Comparison of ENCODE assay signal across 10 cellular contexts in the genomic region with DNA sequence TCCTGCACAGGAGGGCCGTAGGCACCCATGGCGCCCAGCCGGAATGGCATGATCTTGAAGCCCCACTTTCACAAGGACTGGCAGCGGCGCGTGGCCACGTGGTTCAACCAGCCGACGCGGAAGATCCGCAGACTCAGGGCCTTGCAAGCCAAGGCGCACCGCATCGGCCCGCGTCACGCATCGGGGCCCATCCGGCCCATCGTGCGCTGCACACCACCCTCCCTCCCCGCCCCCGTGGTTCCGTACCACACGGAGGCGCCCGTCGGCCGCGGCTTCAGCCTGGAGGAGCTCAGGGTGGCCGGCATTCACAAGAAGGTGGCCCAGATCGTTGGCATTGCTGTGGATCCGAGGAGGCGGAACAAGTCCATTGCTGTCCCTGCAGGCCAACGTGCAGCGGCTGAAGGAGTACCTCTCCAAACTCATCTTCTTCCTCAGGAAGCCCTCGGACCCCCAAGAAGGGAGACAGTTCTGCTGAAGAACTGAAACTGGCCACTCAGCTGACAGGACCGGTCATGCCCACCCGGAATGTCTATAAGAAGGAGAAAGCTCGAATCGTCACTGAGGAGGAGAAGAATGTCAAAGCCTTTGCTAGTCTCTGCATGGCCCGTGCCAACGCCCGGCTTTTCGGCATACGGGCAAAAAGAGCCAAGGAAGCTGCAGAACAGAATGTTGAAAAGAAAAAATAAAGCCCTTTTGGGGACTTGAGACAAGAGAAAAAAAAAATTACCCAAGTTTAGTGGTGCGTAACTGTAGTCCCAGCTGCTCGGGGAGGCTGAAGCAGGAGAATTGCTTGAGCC. TPM values are rescaled to one million over a fixed set of nuclear protein-coding genes. Genes with fewer than 3 reads are reported as not detected.
DNase-seq lines count a peak whose midpoint lies in the region; ATAC-seq, FAIRE-seq and TF ChIP-seq lines count a peak whose summit lies in the region.
"Had no signal": no experiment of that assay in that cellular context is flagged by ENCODE, and none has a peak within 500 bp of the region (broad histone marks: within the 10 kb centered on the region; RNA-seq: fewer than 3 reads in every experiment).

No MANE protein-coding gene starts in this region.

- H3K9me3 ChIP-seq in GM12878 (replicated peaks; ENCODE audit: control insufficient read depth, insufficient read depth, low read length), result no peaks in the 10 kb centered on the region; the same call in 2 of the 3 replicates
- H3K9me3 ChIP-seq in left lung, result no peaks in the 10 kb centered on the region
- no peaks in the 10 kb centered on the region for H3K9me3 ChIP-seq in upper lobe of left lung

- peak overlapping the region; percentile 78 for H2AFZ ChIP-seq in GM12878 (ENCODE audit: control insufficient read depth, low read depth, low read length)

- 17% methylated on average over 28 of the region's 48 CpGs for WGBS in GM12878 (ENCODE audit: insufficient coverage, insufficient replicate concordance, low lambda C conversion rate, missing lambda C conversion rate)
- 36 to 44% methylated on average over 32 to 38 of the region's 48 CpGs for WGBS in upper lobe of left lung, 2 donors

- peaks cover 35% of the 10 kb centered on the region for H3K27me3 Mint-ChIP-seq in activated CD4-positive, alpha-beta memory T cell treated with anti-CD3 and anti-CD28 coated beads for 36 hours
- H3K27me3 Mint-ChIP-seq in activated CD4-positive, alpha-beta memory T cell treated with anti-CD3 and anti-CD28 coated beads, Interleukin-2, amount 10 ng/mL, durations not matched to agents 7 days and 5 days, result peaks cover 47% of the 10 kb centered on the region

- ATAC-seq in GM12878 (peak; percentile 99), left lung (peak; percentile 37), upper lobe of left lung (ENCODE audit: low FRiP score in 2 of 2) (peak; percentile 40 to 67), HG03135 (IDR thresholded peaks at IDR 0.05; ENCODE audit: unreplicated experiment) (no peak)

- H3K36me3 ChIP-seq in GM12878 (ENCODE audit: control insufficient read depth in 2 of 2, insufficient read depth in 2 of 2, low read length in 1 of 2) (no peaks in the 10 kb centered on the region), left lung (no peaks in the 10 kb centered on the region), upper lobe of left lung (no peaks in the 10 kb centered on the region)

- no peak overlapping the region for H3K4me3 Mint-ChIP-seq in activated CD4-positive, alpha-beta memory T cell treated with anti-CD3 and anti-CD28 coated beads for 36 hours
- no peak overlapping the region for H3K4me3 Mint-ChIP-seq in activated CD4-positive, alpha-beta memory T cell treated with anti-CD3 and anti-CD28 coated beads, Interleukin-2, amount 10 ng/mL, durations not matched to agents 7 days and 5 days
- H3K4me3 Mint-ChIP-seq: T-helper 1 cell treated with Interleukin-12 subunit alpha and Interleukin-12 subunit beta and Interleukin-4 antibody, amounts not matched to agents 30 μg/mL and 1 μg/mL, for 36 hours had no signal

- no peaks in the 10 kb centered on the region for H3K36me3 Mint-ChIP-seq in activated CD4-positive, alpha-beta memory T cell treated with anti-CD3 and anti-CD28 coated beads for 36 hours
- no peaks in the 10 kb centered on the region for H3K36me3 Mint-ChIP-seq in activated CD4-positive, alpha-beta memory T cell treated with anti-CD3 and anti-CD28 coated beads, Interleukin-2, amount 10 ng/mL, durations not matched to agents 7 days and 5 days (ENCODE audit: low read depth)

- H3K9ac ChIP-seq in GM12878 (ENCODE audit: control insufficient read depth, insufficient read depth, low read length), result no peak overlapping the region

- no peaks in the 10 kb centered on the region for H3K4me1 Mint-ChIP-seq in activated CD4-positive, alpha-beta memory T cell treated with anti-CD3 and anti-CD28 coated beads for 36 hours (ENCODE audit: low read depth)
- no peaks in the 10 kb centered on the region for H3K4me1 Mint-ChIP-seq in activated CD4-positive, alpha-beta memory T cell treated with anti-CD3 and anti-CD28 coated beads, Interleukin-2, amount 10 ng/mL, durations not matched to agents 7 days and 5 days

- no peaks in the 10 kb centered on the region; a peak in 1 of 4 replicates for H3K27me3 ChIP-seq in GM12878 (replicated peaks in 1 of 2; ENCODE audit: control insufficient read depth in 2 of 2, insufficient read depth in 2 of 2, low read length in 1 of 2)
- peaks cover 26 to 77% of the 10 kb centered on the region in 2 donors for H3K27me3 ChIP-seq in left lung
- H3K27me3 ChIP-seq in upper lobe of left lung, result peaks cover 0 to 8% (median 2%) of the 10 kb centered on the region in 4 donors

- peaks cover 9% of the 10 kb centered on the region; the same call in 1 of the 2 replicates for H3K4me1 ChIP-seq in GM12878 (ENCODE audit: control insufficient read depth, insufficient read depth, low read length)
- H3K4me1 ChIP-seq in left lung, result no peaks in the 10 kb centered on the region
- peaks cover 0 to 7% (median 3%) of the 10 kb centered on the region in 4 donors for H3K4me1 ChIP-seq in upper lobe of left lung

- H3K4me2 ChIP-seq in GM12878 (ENCODE audit: control insufficient read depth, insufficient read depth), result peak overlapping the region; percentile 52

- SMC1A ChIA-PET in GM12878 (lab: Charles Lee; ENCODE audit: uncharacterized antibody, unreplicated experiment), result interaction anchor here (0.7 to 2.9 kb wide), 10 partner anchors 8 to 300 kb away, joined by 3 to 11 read pairs (median 4); a partner anchor contains a TSS

- intact Hi-C loops in activated CD4-positive, alpha-beta memory T cell treated with anti-CD3 and anti-CD28 coated beads for 36 hours (cut with micrococcal nuclease), result no loop called here
- intact Hi-C loops in GM12878 (cut with micrococcal nuclease; ENCODE audit: unreplicated experiment) (no loop called here), left lung (cut with DNase I) (no loop called here)

- H3K4me3 ChIP-seq in GM12878 (peak overlapping the region; percentile 45; the same call in 1 of the 2 replicates), left lung (no peak overlapping the region), upper lobe of left lung (peak overlapping the region in 1 of 4 donors; percentile 17)

- H3K79me2 ChIP-seq in GM12878 (ENCODE audit: control insufficient read depth, insufficient read depth, low read length), result no peaks in the 10 kb centered on the region

- DNase-seq in activated CD4-positive, alpha-beta memory T cell treated with anti-CD3 and anti-CD28 coated beads for 36 hours, result peak; percentile 23
- no peak for DNase-seq in activated CD4-positive, alpha-beta memory T cell treated with anti-CD3 and anti-CD28 coated beads, Interleukin-2, amount 10 ng/mL, durations not matched to agents 7 days and 5 days
- DNase-seq in GM12878 (ENCODE audit: low read depth, low spot score) (no peak), left lung (peak in 1 of 2 donors; percentile 79), upper lobe of left lung (peak in 1 of 2 donors; percentile 89), DMS53 (lab: John Stamatoyannopoulos, UW) (no peak)
- DNase-seq in stimulated activated CD8-positive, alpha-beta memory T cell treated with anti-CD3 and anti-CD28 coated beads, Interleukin-4, amount 100 ng/mL, for 48 hours, result no peak

- no TSS peak for BruUV-seq in GM12878 (replicated peaks; lab: Mats Ljungman, UMichigan)

- RAD21 ChIA-PET in GM12878 (lab: Charles Lee; ENCODE audit: unreplicated experiment), result interaction anchor here (0.6 to 1.4 kb wide), 5 partner anchors 8 to 249 kb away, joined by 3 to 7 read pairs (median 5); no protein-coding TSS in a partner anchor

- H3K27ac ChIP-seq in GM12878 (ENCODE audit: control insufficient read depth, insufficient read depth) (no peak overlapping the region), left lung (no peak overlapping the region), upper lobe of left lung (no peak overlapping the region)

- in situ Hi-C loops in GM12878 (cut with MboI), result no loop called here

- no peak for FAIRE-seq in GM12878 (lab: Jason Lieb, UNC)

- H3K27ac Mint-ChIP-seq in activated CD4-positive, alpha-beta memory T cell treated with anti-CD3 and anti-CD28 coated beads for 36 hours, result no peak overlapping the region
- H3K27ac Mint-ChIP-seq in activated CD4-positive, alpha-beta memory T cell treated with anti-CD3 and anti-CD28 coated beads, Interleukin-2, amount 10 ng/mL, durations not matched to agents 7 days and 5 days, result no peak overlapping the region
- H3K27ac Mint-ChIP-seq: T-helper 1 cell treated with Interleukin-12 subunit alpha and Interleukin-12 subunit beta and Interleukin-4 antibody, amounts not matched to agents 30 μg/mL and 1 μg/mL, for 36 hours had no signal

- peak; percentile 35 to 68 (median 64); a peak in 4 of 6 replicates for TF ChIP-seq CTCF in GM12878 (IDR thresholded peaks at IDR 0.05 in 2 of 3, conservative IDR thresholded peaks at IDR 0.05 in 1 of 3; ENCODE audit: control insufficient read depth in 2 of 3, extremely low read depth in 1 of 3, insufficient read depth in 1 of 3, low read depth in 3 of 3, low read length in 3 of 3)
- TF ChIP-seq CTCF in left lung (IDR thresholded peaks at IDR 0.05), result no peak
- peak in 3 of 6 experiments; percentile 26 to 36 (median 29) for TF ChIP-seq CTCF in upper lobe of left lung (IDR thresholded peaks at IDR 0.05)

- TF ChIP-seq RAD21 in GM12878 (IDR thresholded peaks at IDR 0.05; ENCODE audit: insufficient read depth, low read depth, low read length), result peak; percentile 65

- TF ChIP-seq EP300 in GM12878 (IDR thresholded peaks at IDR 0.05; ENCODE audit: borderline replicate concordance in 1 of 2, control insufficient read depth in 1 of 2, low read depth in 2 of 2, low read length in 2 of 2) (no peak), upper lobe of left lung (IDR thresholded peaks at IDR 0.05) (no peak)

- CTCF ChIA-PET in activated CD4-positive, alpha-beta memory T cell treated with anti-CD3 and anti-CD28 coated beads for 36 hours (lab: Charles Lee), result interaction anchor here (0.7 to 1.0 kb wide), 4 partner anchors 8 to 225 kb away, joined by 3 read pairs; no protein-coding TSS in a partner anchor
- CTCF ChIA-PET in activated CD4-positive, alpha-beta memory T cell treated with anti-CD3 and anti-CD28 coated beads, Interleukin-2, amount 10 ng/mL, durations not matched to agents 7 days and 5 days (lab: Charles Lee), result interaction anchor here (0.6 to 1.4 kb wide), 2 partner anchors 77 kb away, joined by 3 read pairs; no protein-coding TSS in a partner anchor
- CTCF ChIA-PET in GM12878 (lab: Yijun Ruan, JAX), result interaction anchor here (0.7 to 2.7 kb wide), 13 partner anchors 8 to 77 kb away, joined by 3 to 18 read pairs (median 5); no protein-coding TSS in a partner anchor

- POLR2A ChIA-PET in activated CD4-positive, alpha-beta memory T cell treated with anti-CD3 and anti-CD28 coated beads for 36 hours (lab: Charles Lee), result no interaction called here
- POLR2A ChIA-PET in activated CD4-positive, alpha-beta memory T cell treated with anti-CD3 and anti-CD28 coated beads, Interleukin-2, amount 10 ng/mL, durations not matched to agents 7 days and 5 days (lab: Charles Lee), result no interaction called here
- POLR2A ChIA-PET in GM12878 (lab: Charles Lee), result interaction anchor here (1.5 kb wide), 1 partner anchor 21 kb away, joined by 3 read pairs; no protein-coding TSS in a partner anchor

- H4K20me1 ChIP-seq in GM12878 (ENCODE audit: control insufficient read depth, insufficient read depth), result no peaks in the 10 kb centered on the region

- H3K9me3 Mint-ChIP-seq in activated CD4-positive, alpha-beta memory T cell treated with anti-CD3 and anti-CD28 coated beads for 36 hours, result peaks cover 3% of the 10 kb centered on the region
- H3K9me3 Mint-ChIP-seq in activated CD4-positive, alpha-beta memory T cell treated with anti-CD3 and anti-CD28 coated beads, Interleukin-2, amount 10 ng/mL, durations not matched to agents 7 days and 5 days, result no peaks in the 10 kb centered on the region
- H3K9me3 Mint-ChIP-seq: T-helper 1 cell treated with Interleukin-12 subunit alpha and Interleukin-12 subunit beta and Interleukin-4 antibody, amounts not matched to agents 30 μg/mL and 1 μg/mL, for 36 hours had no signal

- TF ChIP-seq POLR2A in GM12878 (IDR thresholded peaks at IDR 0.05; ENCODE audit: low read depth, low read length) (no peak), upper lobe of left lung (IDR thresholded peaks at IDR 0.05) (no peak)

RNA-seq across cellular contexts. Expression of a gene that starts 9.9 kb away (rescaled TPM):
- total RNA-seq in activated CD4-positive, alpha-beta memory T cell treated with anti-CD3 and anti-CD28 coated beads for 36 hours, result 10 to 100 TPM; 13.1 to 13.7 TPM
- 10 to 100 TPM; 24.6 to 26.3 TPM for total RNA-seq in activated CD4-positive, alpha-beta memory T cell treated with anti-CD3 and anti-CD28 coated beads, Interleukin-2, amount 10 ng/mL, durations not matched to agents 7 days and 5 days
- 11.1 and 13.8 TPM in 2 replicates for total RNA-seq in GM12878 (2013; cell fraction: nucleolus; rRNA removed)
- total RNA-seq in GM12878 (2014; rRNA removed) (28.9 and 31.8 TPM in 2 replicates), GM12878 (2014; rRNA removed; fragmentation: Illumina TruSeq; extraction: Trizol) (20.8 and 22.5 TPM in 2 replicates), GM12878 (2021) (30.3 and 35.0 TPM in 2 replicates), left lung (10 to 100 TPM; 20.6 to 23.8 TPM), upper lobe of left lung (10 to 100 TPM; 17.1 to 48.2 (median 30.2) TPM)
- polyA plus RNA-seq in GM12878 (2011; ENCODE audit: low read depth), result 11.7 TPM
- polyA plus RNA-seq in GM12878 (2011; rRNA removed) (21.6 and 29.6 TPM in 2 replicates), GM12878 (2014; fragmentation: Illumina TruSeq; extraction: Trizol) (38.1 and 39.0 TPM in 2 replicates), GM12878 (2014; fragmentation: Nextera tagmentation; extraction: Ambion mirVana) (1 to 10 TPM; 7.7 to 8.8 TPM), GM12878 (2014; rRNA removed) (29.8 and 30.2 TPM in 2 replicates), GM12878 (2016; fragmentation: Nextera tagmentation; extraction: Ambion mirVana) (10 to 100 TPM; 30.5 to 35.3 TPM)
- 22.4 and 24.3 TPM in 2 replicates for polyA plus RNA-seq in GM12878 (2011; cell fraction: cytosol; rRNA removed)
- polyA plus RNA-seq in GM12878 (2011; cell fraction: nucleus; rRNA removed), result 35.0 and 45.1 TPM in 2 replicates
- 13.8 and 18.1 TPM in 2 replicates for polyA plus RNA-seq in GM12878 (2012)
- 20.5 and 20.7 TPM in 2 replicates for polyA minus RNA-seq in GM12878 (2011; rRNA and poly(A)+ RNA removed)
- 10.7 and 11.1 TPM in 2 replicates for polyA minus RNA-seq in GM12878 (2011; cell fraction: cytosol; rRNA and poly(A)+ RNA removed)
- polyA minus RNA-seq in GM12878 (2011; cell fraction: nucleus; rRNA and poly(A)+ RNA removed), result 7.6 and 13.9 TPM in 2 replicates

RNA-seq across cellular contexts. Expression of a gene that starts 18.4 kb away (rescaled TPM):
- total RNA-seq in activated CD4-positive, alpha-beta memory T cell treated with anti-CD3 and anti-CD28 coated beads for 36 hours, result 1 to 10 TPM; 3.2 to 4.0 TPM
- total RNA-seq in activated CD4-positive, alpha-beta memory T cell treated with anti-CD3 and anti-CD28 coated beads, Interleukin-2, amount 10 ng/mL, durations not matched to agents 7 days and 5 days, result under 1 TPM; 0.88 to 0.93 TPM
- total RNA-seq in GM12878 (2013; cell fraction: nucleolus; rRNA removed), result 203 and 210 TPM in 2 replicates
- 116 and 120 TPM in 2 replicates for total RNA-seq in GM12878 (2014; rRNA removed)
- total RNA-seq in GM12878 (2014; rRNA removed; fragmentation: Illumina TruSeq; extraction: Trizol), result 75.6 and 77.7 TPM in 2 replicates
- total RNA-seq in GM12878 (2021), result 99.0 and 103 TPM in 2 replicates
- polyA plus RNA-seq in GM12878 (2011; ENCODE audit: low read depth), result 76.0 TPM
- polyA plus RNA-seq in GM12878 (2011; rRNA removed), result 137 and 193 TPM in 2 replicates
- polyA plus RNA-seq in GM12878 (2011; cell fraction: cytosol; rRNA removed), result 173 and 269 TPM in 2 replicates
- 225 and 280 TPM in 2 replicates for polyA plus RNA-seq in GM12878 (2011; cell fraction: nucleus; rRNA removed)
- polyA plus RNA-seq in GM12878 (2012), result 109 and 140 TPM in 2 replicates
- polyA plus RNA-seq in GM12878 (2014; fragmentation: Illumina TruSeq; extraction: Trizol), result 105 and 110 TPM in 2 replicates
- 10 to 100 TPM; 40.8 to 71.7 TPM for polyA plus RNA-seq in GM12878 (2014; fragmentation: Nextera tagmentation; extraction: Ambion mirVana)
- polyA plus RNA-seq in GM12878 (2014; rRNA removed), result 145 and 166 TPM in 2 replicates
- polyA plus RNA-seq in GM12878 (2016; fragmentation: Nextera tagmentation; extraction: Ambion mirVana), result 10 to 100 TPM; 75.4 to 80.1 TPM
- 133 and 196 TPM in 2 replicates for polyA minus RNA-seq in GM12878 (2011; rRNA and poly(A)+ RNA removed)
- 45.2 and 54.9 TPM in 2 replicates for polyA minus RNA-seq in GM12878 (2011; cell fraction: cytosol; rRNA and poly(A)+ RNA removed)
- polyA minus RNA-seq in GM12878 (2011; cell fraction: nucleus; rRNA and poly(A)+ RNA removed), result 53.3 and 65.2 TPM in 2 replicates
- 10 to 100 TPM; 22.3 to 27.6 TPM for total RNA-seq in left lung
- 10 to 100 TPM; 15.7 to 32.5 (median 25.8) TPM for total RNA-seq in upper lobe of left lung
- total RNA-seq: HT1080 had no signal

Comparison
In these comparisons a context has a peak if more than half of its experiments do, and no peak if none do; other contexts are left out.
1. CTCF ChIP-seq: peak in GM12878 (3 of 3); none in left lung (0 of 2).